ENCODE assay signal across 23 cellular contexts in genomic region chr21:31912501-31912900, GRCh38. TPM values are rescaled to one million over a fixed set of nuclear protein-coding genes. Genes with fewer than 3 reads are reported as not detected.
DNase-seq lines count a peak whose midpoint lies in the region; ATAC-seq and TF ChIP-seq lines count a peak whose summit lies in the region.
"Had no signal": no experiment of that assay in that cellular context is flagged by ENCODE, and none has a peak within 500 bp of the region (broad histone marks: within the 10 kb centered on the region; RNA-seq: fewer than 3 reads in every experiment).

No MANE protein-coding gene starts in this region.

- 0 out of 2 replicates have a peak, but pooled peaks cover 5% of the 10 kb centered on the region for H3K36me3 ChIP-seq in SJSA1
- H3K36me3 ChIP-seq: BLaER1 treated with 17β-estradiol and CSF1 and Interleukin-3, amounts not matched to agents 10 nM and 100 nM had no signal

- no peak overlapping the region for H3K56ac ChIP-seq in H9 (ENCODE audit: insufficient read length, low read depth, low read length)

- no peak overlapping the region for H3K4me3 ChIP-seq in SJSA1
- H3K4me3 ChIP-seq: A549; BLaER1 treated with 17β-estradiol and CSF1 and Interleukin-3, amounts not matched to agents 10 nM and 100 nM had no signal

- H3K4me1 Mint-ChIP-seq in H9 = peaks cover 62 to 76% of the 10 kb centered on the region in 2 experiments
- H3K4me1 Mint-ChIP-seq in neural crest cell = peaks cover 80% of the 10 kb centered on the region

- H3K27ac ChIP-seq in H9 (ENCODE audit: insufficient read length, low read depth, low read length) = no peak overlapping the region
- H3K27ac ChIP-seq in SJSA1 = peak overlapping the region; percentile 76
- H3K27ac ChIP-seq: A549; BLaER1 treated with 17β-estradiol and CSF1 and Interleukin-3, amounts not matched to agents 10 nM and 100 nM had no signal

- no peak overlapping the region for H2BK20ac ChIP-seq in H9 (ENCODE audit: low read depth, low read length, poor library complexity, severe bottlenecking)

- H3K9me3 ChIP-seq in H9 (ENCODE audit: control insufficient read depth, low read depth, low read length) (no peaks in the 10 kb centered on the region), SJSA1 (replicated peaks) (no peaks in the 10 kb centered on the region)
- H3K9me3 ChIP-seq: A549 had no signal

- H2AK5ac ChIP-seq in H9 (ENCODE audit: insufficient read length, low read length) = no peak overlapping the region

- H3K27me3 ChIP-seq in H9 (ENCODE audit: insufficient read depth, low read length) (no peaks in the 10 kb centered on the region), SJSA1 (replicated peaks) (no peaks in the 10 kb centered on the region)
- H3K27me3 ChIP-seq: BLaER1 treated with 17β-estradiol and CSF1 and Interleukin-3, amounts not matched to agents 10 nM and 100 nM had no signal

- H3K27me3 Mint-ChIP-seq in H9 (ENCODE audit: low read depth) = peaks cover 3% of the 10 kb centered on the region; the same call in 1 of the 2 replicates
- H3K27me3 Mint-ChIP-seq in neural crest cell (ENCODE audit: low read depth) = no peaks in the 10 kb centered on the region

- no peaks in the 10 kb centered on the region for H3K79me1 ChIP-seq in H9 (ENCODE audit: insufficient read depth, low read depth, low read length, poor library complexity, severe bottlenecking)

- no peak overlapping the region for H3K4me2 ChIP-seq in H9 (ENCODE audit: insufficient read depth, insufficient read length, low read length)
- H3K4me2 ChIP-seq: A549; BLaER1 treated with 17β-estradiol and CSF1 and Interleukin-3, amounts not matched to agents 10 nM and 100 nM had no signal

- H3K36me3 Mint-ChIP-seq in H9 (ENCODE audit: insufficient read depth in 1 of 3, low read depth in 3 of 3) = peaks cover under 1 to 3% (median 3%) of the 10 kb centered on the region in 3 experiments; a peak in 6 of 7 replicates
- H3K36me3 Mint-ChIP-seq in neural crest cell (ENCODE audit: low read depth) = peaks cover 5% of the 10 kb centered on the region

- H3T11ph ChIP-seq in H9 (ENCODE audit: low read length) = no peak overlapping the region

- peak overlapping the region; percentile 50; the same call in 1 of the 2 replicates for H3K14ac ChIP-seq in H9 (ENCODE audit: insufficient read depth, low read length)

- H4K8ac ChIP-seq in H9 (replicated peaks; ENCODE audit: insufficient read length, low read depth, low read length) = no peak overlapping the region

- H2BK120ac ChIP-seq in H9 (ENCODE audit: low read depth, low read length, poor library complexity, severe bottlenecking) = no peak overlapping the region

- TF ChIP-seq CTCF in H9 (conservative IDR thresholded peaks at IDR 0.05) = no peak
- no peak for TF ChIP-seq CTCF in neural crest cell (conservative IDR thresholded peaks at IDR 0.05)

- no peak for ATAC-seq in HG03520 (IDR thresholded peaks at IDR 0.05; ENCODE audit: unreplicated experiment)
- ATAC-seq: A549, PC-3 had no signal

- H3K4me1 ChIP-seq in H9 (ENCODE audit: insufficient read depth, low read length) = peaks cover 8% of the 10 kb centered on the region; the same call in 1 of the 2 replicates
- peaks cover 63% of the 10 kb centered on the region for H3K4me1 ChIP-seq in SJSA1 (replicated peaks)
- H3K4me1 ChIP-seq: BLaER1 treated with 17β-estradiol and CSF1 and Interleukin-3, amounts not matched to agents 10 nM and 100 nM had no signal

- no peak overlapping the region for H3K9ac ChIP-seq in H9 (ENCODE audit: extremely low read depth, insufficient read length, low read length)
- H3K9ac ChIP-seq: BLaER1 treated with 17β-estradiol and CSF1 and Interleukin-3, amounts not matched to agents 10 nM and 100 nM had no signal

- H3K79me2 ChIP-seq in H9 (ENCODE audit: insufficient read depth, low read length) = no peaks in the 10 kb centered on the region

- no peak overlapping the region for H2AFZ ChIP-seq in H9 (ENCODE audit: low read length)

- WGBS in H9 (ENCODE audit: extremely low coverage, insufficient read length, low lambda C conversion rate) = no CpG with 5 or more reads among the region's 9 CpGs

- no peak overlapping the region for H2BK15ac ChIP-seq in H9 (ENCODE audit: low read depth, low read length)

- H3K4me3 Mint-ChIP-seq in H9 (no peak overlapping the region), neural crest cell (no peak overlapping the region)
- H3K4me3 Mint-ChIP-seq: CD4-positive, alpha-beta T cell had no signal

- H2BK12ac ChIP-seq in H9 (ENCODE audit: insufficient read length, low read depth, low read length) = no peak overlapping the region

- no peak overlapping the region for H3K4ac ChIP-seq in H9 (ENCODE audit: low read depth, low read length)

- H4K91ac ChIP-seq in H9 (ENCODE audit: insufficient read length, low read depth, low read length) = no peak overlapping the region

- H4K5ac ChIP-seq in H9 (ENCODE audit: insufficient read length, low read depth, low read length) = no peak overlapping the region

- no peak overlapping the region for H3K23ac ChIP-seq in H9 (ENCODE audit: insufficient read length, low read depth, low read length)

- no peak overlapping the region for H2BK5ac ChIP-seq in H9 (ENCODE audit: insufficient read length, low read length)

- H3K27ac Mint-ChIP-seq in H9 (peak overlapping the region in 2 of 3 experiments; percentile 4 to 82; a peak in 2 of 7 replicates), neural crest cell (ENCODE audit: unreplicated experiment) (peak overlapping the region; percentile 69)
- H3K27ac Mint-ChIP-seq: CD4-positive, alpha-beta T cell had no signal

- H3K9me3 Mint-ChIP-seq in H9 (peaks cover 0 to 2% of the 10 kb centered on the region in 2 experiments; a peak in 2 of 5 replicates), neural crest cell (no peaks in the 10 kb centered on the region)
- H3K9me3 Mint-ChIP-seq: CD4-positive, alpha-beta T cell had no signal

- no peak overlapping the region for H3K18ac ChIP-seq in H9 (ENCODE audit: insufficient read length, low read depth, low read length)

- no peak for DNase-seq in H9
- no peak for DNase-seq in SJSA1 (ENCODE audit: low read depth in 1 of 2, low spot score in 2 of 2)
- DNase-seq in islet precursor cell = peak; percentile 55
- DNase-seq in neural crest cell (ENCODE audit: low read depth, low spot score) = no peak
- no peak for DNase-seq in GM19240 (ENCODE audit: insufficient read length, low spot score)
- DNase-seq in T-helper 9 cell = no peak
- DNase-seq: AML-193; CD4-positive, alpha-beta T cell; H7; KBM-7; MV-4-11; NCI-H1105; NCI-H1436 treated with DMSO at 0.1 percent for 48 hours; NCI-H187 treated with DMSO at 0.1 percent for 48 hours; NCI-H446; NCI-H524 treated with DMSO at 0.1 percent for 48 hours; NCI-H774; PC-3 had no signal

- H3K23me2 ChIP-seq in H9 (ENCODE audit: insufficient read length, low read depth, low read length, poor library complexity, severe bottlenecking) = no peaks in the 10 kb centered on the region

- H4K20me1 ChIP-seq in H9 (ENCODE audit: control insufficient read depth, insufficient read depth, insufficient read length) = no peaks in the 10 kb centered on the region
- H4K20me1 ChIP-seq: BLaER1 treated with 17β-estradiol and CSF1 and Interleukin-3, amounts not matched to agents 10 nM and 100 nM had no signal

RNA-seq across cellular contexts. Expression of gene HUNK, which starts 39.7 kb away (rescaled TPM):
- total RNA-seq in H9 (2021) (5.7 and 5.8 TPM in 2 replicates), neural crest cell (29.1 and 39.6 TPM in 2 replicates)
- total RNA-seq in SJSA1 (2014; rRNA removed; shearing (Covaris generic)) = 13.6 and 17.7 TPM in 2 replicates
- total RNA-seq: CD4-positive, alpha-beta T cell; LHCN-M2; MCF 10A; PC-3 had no signal
